Comparison of ENCODE assay signal across 11 cellular contexts in the genomic region with DNA sequence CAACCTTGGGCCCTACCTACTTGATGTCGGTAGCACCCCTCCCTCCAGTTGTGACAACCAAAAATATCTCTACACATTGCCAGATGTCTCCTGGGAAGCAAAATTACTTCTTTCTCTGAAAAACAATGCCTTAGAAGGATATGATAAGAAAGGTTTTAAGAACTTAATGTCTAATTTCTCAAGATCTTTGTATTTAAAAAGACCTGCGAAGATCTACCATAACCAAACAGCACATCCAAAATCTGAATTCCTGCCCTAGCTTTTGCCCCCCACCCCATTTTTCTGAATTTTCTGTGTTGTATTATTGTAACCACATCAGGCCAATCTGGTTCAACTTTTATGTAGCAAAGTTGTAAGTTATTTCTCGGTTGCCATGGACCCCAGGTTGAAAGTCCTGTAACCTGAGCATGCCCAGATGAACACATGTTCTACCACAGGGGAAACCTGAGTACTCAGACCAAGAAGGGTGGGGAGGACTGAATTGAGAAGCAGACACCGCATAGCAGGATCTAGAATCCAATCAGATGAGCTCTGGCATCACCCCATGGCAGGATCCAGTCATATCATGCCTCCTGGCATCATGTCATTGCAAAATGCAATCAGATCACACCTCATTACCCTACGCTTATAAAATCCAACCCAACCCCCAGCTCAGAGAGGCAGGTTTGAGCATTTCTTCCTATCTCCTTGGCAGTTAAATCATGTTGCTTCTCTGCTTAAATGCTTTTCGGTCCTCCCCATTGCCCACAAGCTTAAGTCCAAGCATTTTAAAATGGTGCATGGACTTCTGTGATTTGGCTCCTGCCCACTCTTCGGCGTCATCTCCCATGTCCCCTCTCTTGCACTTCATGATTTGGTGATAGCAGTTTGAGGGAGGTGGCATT. TPM values are rescaled to one million over a fixed set of nuclear protein-coding genes. Genes with fewer than 3 reads are reported as not detected.
DNase-seq lines count a peak whose midpoint lies in the region; ATAC-seq and TF ChIP-seq lines count a peak whose summit lies in the region.
"Had no signal": no experiment of that assay in that cellular context is flagged by ENCODE, and none has a peak within 500 bp of the region (broad histone marks: within the 10 kb centered on the region; RNA-seq: fewer than 3 reads in every experiment).

No MANE protein-coding gene starts in this region.

- H3K4me1 ChIP-seq in tibial nerve (peaks cover 0 to 31% (median 29%) of the 10 kb centered on the region in 4 donors), BE2C (peaks cover 17% of the 10 kb centered on the region)

- 81 to 88% methylated on average over 8 of the region's 8 CpGs for WGBS in tibial nerve, 2 donors

- H3K27me3 ChIP-seq in tibial nerve: no peaks in the 10 kb centered on the region
- H3K27me3 ChIP-seq in BE2C: no peaks in the 10 kb centered on the region

- POLR2A ChIA-PET in GM10248 (lab: Yijun Ruan, JAX): no interaction called here

- H3K27ac ChIP-seq in tibial nerve: no peak overlapping the region

- TF ChIP-seq EP300 in tibial nerve (IDR thresholded peaks at IDR 0.05): no peak

- ATAC-seq in GM19023 (IDR thresholded peaks at IDR 0.05; ENCODE audit: unreplicated experiment) (peak; percentile 61), HG03439 (IDR thresholded peaks at IDR 0.05; ENCODE audit: unreplicated experiment) (peak; percentile 35)

- DNase-seq in GM10248 (ENCODE audit: extremely low spot score) (peak; percentile 18), amniotic epithelial cell (ENCODE audit: low read depth) (peak; percentile 15), tibial nerve (ENCODE audit: low spot score in 2 of 2) (no peak), SKM-1 treated with dmso at 0.1 percent for 144 hours (lab: John Stamatoyannopoulos, UW; ENCODE audit: unreplicated experiment) (no peak), BE2C (no peak), GF-D8 (lab: John Stamatoyannopoulos, UW) (no peak)
- DNase-seq: COR-L47, dermis blood vessel endothelial cell had no signal

- TF ChIP-seq CTCF in GM10248 (IDR thresholded peaks at IDR 0.05; ENCODE audit: control extremely low read depth, extremely low read depth, low read depth, missing control alignments): no peak
- TF ChIP-seq CTCF in tibial nerve (IDR thresholded peaks at IDR 0.05): no peak
- no peak for TF ChIP-seq CTCF in BE2C (IDR thresholded peaks at IDR 0.05; ENCODE audit: low read depth, low read length)

- H3K4me3 ChIP-seq in tibial nerve (no peak overlapping the region), BE2C (ENCODE audit: low read depth, low read length) (no peak overlapping the region)

- TF ChIP-seq POLR2A in tibial nerve (IDR thresholded peaks at IDR 0.05): no peak

- H3K9me3 ChIP-seq in tibial nerve (no peaks in the 10 kb centered on the region), BE2C (no peaks in the 10 kb centered on the region)

- CTCF ChIA-PET in GM10248 (lab: Yijun Ruan, JAX): interaction anchor here (0.8 to 13.3 kb wide), 12 partner anchors 9 to 94 kb away, joined by 3 to 228 read pairs (median 4); a partner anchor contains a TSS

- H3K36me3 ChIP-seq in tibial nerve (no peaks in the 10 kb centered on the region), BE2C (no peaks in the 10 kb centered on the region)

RNA-seq across cellular contexts. Expression of a gene that starts 8.8 kb away (rescaled TPM):
- total RNA-seq in tibial nerve: under 1 TPM in 2 of 4 donors, not detected in 2; 0.44 to 0.63 TPM
- polyA plus RNA-seq in BE2C (2012; ENCODE audit: insufficient read depth, insufficient read length, low read depth): 4.6 TPM
- total RNA-seq: dermis blood vessel endothelial cell had no signal

RNA-seq across cellular contexts. Expression of a gene that starts 11.2 kb away (rescaled TPM):
- 10 to 100 TPM; 28.6 to 90.3 (median 34.9) TPM for total RNA-seq in tibial nerve
- 78.8 TPM for polyA plus RNA-seq in BE2C (2012; ENCODE audit: insufficient read depth, insufficient read length, low read depth)

RNA-seq across cellular contexts. Expression of a gene that starts 39.5 kb away (rescaled TPM):
- 100 to 1,000 TPM in 1 of 4 donors, 10 to 100 TPM in 3; 72.5 to 128 (median 80.9) TPM for total RNA-seq in tibial nerve
- polyA plus RNA-seq in BE2C (2012; ENCODE audit: insufficient read depth, insufficient read length, low read depth): 41.9 TPM

RNA-seq across cellular contexts. Expression of a gene that starts 46.2 kb away (rescaled TPM):
- total RNA-seq in tibial nerve: under 1 TPM in 1 of 4 donors, not detected in 3; 0.39 TPM
- not detected for polyA plus RNA-seq in BE2C (2012; ENCODE audit: insufficient read depth, insufficient read length, low read depth)
- total RNA-seq: dermis blood vessel endothelial cell, progenitor cell of endocrine pancreas had no signal

RNA-seq across cellular contexts. Expression of a gene that starts 52.0 kb away (rescaled TPM):
- total RNA-seq in tibial nerve: not detected
- polyA plus RNA-seq in BE2C (2012; ENCODE audit: insufficient read depth, insufficient read length, low read depth): not detected
- total RNA-seq: dermis blood vessel endothelial cell, progenitor cell of endocrine pancreas had no signal

Comparison
In these comparisons a context has a peak if more than half of its experiments do, and no peak if none do; other contexts are left out.
1. DNase-seq: peak in GM10248 (single experiment) and amniotic epithelial cell (single experiment); none in tibial nerve (0 of 2), SKM-1 treated with dmso at 0.1 percent for 144 hours (single experiment), BE2C (single experiment) and GF-D8 (single experiment).